ENCODE assay signal across 25 cellular contexts in the genomic region with DNA sequence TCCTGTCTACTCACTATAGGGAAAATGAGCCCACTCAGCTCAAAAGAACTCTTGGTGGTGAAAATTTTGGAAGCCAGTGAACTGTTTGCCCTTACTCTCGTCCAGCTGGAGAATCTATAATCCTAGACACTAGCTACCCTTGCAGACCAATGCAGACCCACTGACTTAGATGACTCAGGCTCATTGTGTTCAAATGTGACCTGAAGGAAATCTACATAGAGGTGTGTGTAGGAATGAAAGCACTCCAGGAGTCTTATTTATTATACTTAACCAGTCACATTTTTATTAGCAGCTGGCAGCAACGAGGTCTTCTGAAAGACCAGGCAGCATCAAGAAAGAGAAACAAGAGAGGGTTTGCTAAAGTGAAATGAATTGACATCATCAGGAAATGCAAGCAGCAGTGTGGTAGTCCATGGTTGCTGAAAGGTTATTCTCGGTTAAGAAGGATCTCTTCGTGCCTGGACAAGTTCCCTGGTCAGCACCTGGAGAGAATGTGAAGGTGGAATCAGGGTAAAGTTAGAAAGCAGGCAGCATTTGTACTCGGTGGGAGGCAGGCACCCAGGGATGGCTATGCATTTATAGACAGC. TPM values are rescaled to one million over a fixed set of nuclear protein-coding genes. Genes with fewer than 3 reads are reported as not detected.
"Had no signal": no experiment of that assay in that cellular context is flagged by ENCODE, and none has a peak within 500 bp of the region (broad histone marks: within the 10 kb centered on the region; RNA-seq: fewer than 3 reads in every experiment).

No MANE protein-coding gene starts in this region.

- H3K27ac ChIP-seq: ascending aorta, gastrocnemius medialis, left lung, right atrium auricular region, suprapubic skin, VCaP had no signal

- H3K27ac Mint-ChIP-seq: effector memory CD8-positive, alpha-beta T cell; nephron progenitor cell had no signal

- H3K4me3 Mint-ChIP-seq: effector memory CD8-positive, alpha-beta T cell; nephron progenitor cell; stimulated activated naive CD8-positive, alpha-beta T cell treated with anti-CD3 and anti-CD28 coated beads, Interleukin-15, amount 100 ng/mL, for 72 hours had no signal

- H3K9me3 Mint-ChIP-seq: effector memory CD8-positive, alpha-beta T cell; stimulated activated naive CD8-positive, alpha-beta T cell treated with anti-CD3 and anti-CD28 coated beads, Interleukin-15, amount 100 ng/mL, for 72 hours had no signal

- H3K27me3 Mint-ChIP-seq: stimulated activated naive CD8-positive, alpha-beta T cell treated with anti-CD3 and anti-CD28 coated beads, Interleukin-15, amount 100 ng/mL, for 72 hours had no signal

- H3K36me3 ChIP-seq: ascending aorta, gastrocnemius medialis, left lung, right atrium auricular region, suprapubic skin had no signal

- DNase-seq: activated CD4-positive, alpha-beta T cell treated with anti-CD3 and anti-CD28 coated beads for 1 hour; activated CD8-positive, alpha-beta memory T cell treated with anti-CD3 and anti-CD28 coated beads for 24 hours; activated CD8-positive, alpha-beta memory T cell treated with anti-CD3 and anti-CD28 coated beads, Interleukin-2, amount 50 U/mL, for 48 hours; activated effector memory CD4-positive, alpha-beta T cell treated with Interleukin-2 at 50 U/mL for 16 hours; activated naive CD4-positive, alpha-beta T cell treated with anti-CD3 and anti-CD28 coated beads, Interleukin-2, amount 50 U/mL, for 16 hours; activated T-cell treated with anti-CD3 and anti-CD28 coated beads, Interleukin-2, amount 50 U/mL, for 48 hours; effector memory CD8-positive, alpha-beta T cell; gastrocnemius medialis; head of caudate nucleus; left lung; midbrain; nephron progenitor cell; occipital lobe; stimulated activated naive CD8-positive, alpha-beta T cell treated with anti-CD3 and anti-CD28 coated beads, Interleukin-15, amount 100 ng/mL, for 72 hours; T-helper 2 cell; trophoblast cell had no signal

- H3K4me3 ChIP-seq: ascending aorta, gastrocnemius medialis, left lung, right atrium auricular region, suprapubic skin had no signal

- H3K27me3 ChIP-seq: ascending aorta, right atrium auricular region had no signal

- H3K4me1 Mint-ChIP-seq: nephron progenitor cell had no signal

- H3K9me3 ChIP-seq: gastrocnemius medialis, left lung, right atrium auricular region, suprapubic skin had no signal

- ATAC-seq: effector memory CD8-positive, alpha-beta T cell; gastrocnemius medialis; left lung; stimulated activated naive CD8-positive, alpha-beta T cell treated with anti-CD3 and anti-CD28 coated beads, Interleukin-15, amount 100 ng/mL, for 72 hours had no signal

- H3K4me1 ChIP-seq: ascending aorta, gastrocnemius medialis, left lung, right atrium auricular region had no signal

RNA-seq across cellular contexts. Expression of gene KRTAP29-1, which starts 1.4 kb away (rescaled TPM):
- total RNA-seq: ascending aorta, dermis microvascular lymphatic vessel endothelial cell, gastrocnemius medialis, kidney epithelial cell, left lung, lung microvascular endothelial cell, occipital lobe, posterior vena cava, right atrium auricular region, skeletal muscle tissue had no signal

RNA-seq across cellular contexts. Expression of gene KRTAP16-1, which starts 7.8 kb away (rescaled TPM):
- total RNA-seq: ascending aorta, dermis microvascular lymphatic vessel endothelial cell, gastrocnemius medialis, kidney epithelial cell, left lung, lung microvascular endothelial cell, occipital lobe, posterior vena cava, right atrium auricular region, skeletal muscle tissue had no signal

RNA-seq across cellular contexts. Expression of gene KRTAP17-1, which starts 14.2 kb away (rescaled TPM):
- total RNA-seq: ascending aorta, dermis microvascular lymphatic vessel endothelial cell, gastrocnemius medialis, kidney epithelial cell, left lung, lung microvascular endothelial cell, occipital lobe, posterior vena cava, right atrium auricular region, skeletal muscle tissue had no signal

RNA-seq across cellular contexts. Expression of gene KRTAP9-7, which starts 25.8 kb away (rescaled TPM):
- total RNA-seq: ascending aorta, dermis microvascular lymphatic vessel endothelial cell, gastrocnemius medialis, kidney epithelial cell, left lung, lung microvascular endothelial cell, occipital lobe, posterior vena cava, right atrium auricular region, skeletal muscle tissue had no signal

RNA-seq across cellular contexts. Expression of gene KRTAP9-6, which starts 36.1 kb away (rescaled TPM):
- total RNA-seq: ascending aorta, dermis microvascular lymphatic vessel endothelial cell, gastrocnemius medialis, kidney epithelial cell, left lung, lung microvascular endothelial cell, occipital lobe, posterior vena cava, right atrium auricular region, skeletal muscle tissue had no signal
